ENCODE assay signal across 22 cellular contexts in genomic region chr6:33731751-33732282, GRCh38. TPM values are rescaled to one million over a fixed set of nuclear protein-coding genes. Genes with fewer than 3 reads are reported as not detected.
DNase-seq lines count a peak whose midpoint lies in the region; ATAC-seq and TF ChIP-seq lines count a peak whose summit lies in the region.
"Had no signal": no experiment of that assay in that cellular context is flagged by ENCODE, and none has a peak within 500 bp of the region (broad histone marks: within the 10 kb centered on the region; RNA-seq: fewer than 3 reads in every experiment).

No MANE protein-coding gene starts in this region.

- no peaks in the 10 kb centered on the region for H3K9me2 ChIP-seq in SK-N-SH

- 46% methylated on average over 8 of the region's 9 CpGs for WGBS in prostate gland
- 73 to 77% methylated on average over 7 to 9 of the region's 9 CpGs for WGBS in tibial nerve, 2 donors
- 80% methylated on average over 6 of the region's 9 CpGs for WGBS in SK-N-SH (ENCODE audit: low lambda C conversion rate)

- CTCF ChIA-PET in Caco-2 (lab: Charles Lee) (interaction anchor here (0.7 to 1.4 kb wide), 2 partner anchors 21 to 376 kb away, joined by 4 to 5 read pairs; partner anchors contain the start of gene UQCC2), SK-N-SH (lab: Yijun Ruan, JAX) (interaction anchor here (1.0 to 8.2 kb wide), 5 partner anchors 12 to 142 kb away, joined by 3 to 59 read pairs (median 4); partner anchors contain the start of gene UQCC2)

- H3K27me3 Mint-ChIP-seq in Caco-2 (ENCODE audit: insufficient read depth, unreplicated experiment) = no peaks in the 10 kb centered on the region
- H3K27me3 Mint-ChIP-seq in activated T-helper 17 cell treated with anti-CD3 and anti-CD28 coated beads, Interleukin-2, amount 50 U/mL, for 72 hours = no peaks in the 10 kb centered on the region
- H3K27me3 Mint-ChIP-seq: naive thymus-derived CD4-positive, alpha-beta T cell had no signal

- peak; percentile 37 for TF ChIP-seq POLR2A in prostate gland (IDR thresholded peaks at IDR 0.05)
- TF ChIP-seq POLR2A in tibial nerve (IDR thresholded peaks at IDR 0.05) = no peak

- H2AFZ ChIP-seq in SK-N-SH (ENCODE audit: low read depth) = no peak overlapping the region

- no peaks in the 10 kb centered on the region for H3F3A ChIP-seq in SK-N-SH (replicated peaks; ENCODE audit: insufficient read depth)

- no peak overlapping the region for H3K9ac ChIP-seq in SK-N-SH

- TF ChIP-seq EP300 in tibial nerve (IDR thresholded peaks at IDR 0.05) (no peak), SK-N-SH (IDR thresholded peaks at IDR 0.05; ENCODE audit: borderline replicate concordance in 1 of 2, low read depth in 1 of 2, low read length in 1 of 2) (no peak)

- H3K4me1 Mint-ChIP-seq in Caco-2 (ENCODE audit: low read depth, unreplicated experiment) = no peaks in the 10 kb centered on the region
- H3K4me1 Mint-ChIP-seq in activated T-helper 17 cell treated with anti-CD3 and anti-CD28 coated beads, Interleukin-2, amount 50 U/mL, for 72 hours = no peaks in the 10 kb centered on the region
- H3K4me1 Mint-ChIP-seq: central memory CD8-positive, alpha-beta T cell had no signal

- DNase-seq in Caco-2 (no peak), left lobe of liver (ENCODE audit: low spot score) (peak; percentile 89), prostate gland (ENCODE audit: low spot score) (peak; percentile 89), NAMALWA (ENCODE audit: low spot score) (no peak), NCI-H1105 (lab: John Stamatoyannopoulos, UW) (no peak), tibial nerve (ENCODE audit: low spot score in 2 of 2) (no peak), SK-N-SH (no peak)
- DNase-seq: activated gamma-delta T cell treated with Interleukin-2 at 50 U/mL for 16 hours; amniotic stem cell; CD4-positive, alpha-beta memory T cell; erythroblast; naive thymus-derived CD4-positive, alpha-beta T cell; NCI-H1048; NCI-H2081; NCI-H510A; stimulated activated CD4-positive, alpha-beta T cell treated with anti-CD3 and anti-CD28 coated beads, Interleukin-4, amount 100 ng/mL, for 1 hour; T-helper 1 cell had no signal

- H4K20me1 ChIP-seq in SK-N-SH (ENCODE audit: insufficient read depth) = no peaks in the 10 kb centered on the region

- H3K36me3 Mint-ChIP-seq in Caco-2 (ENCODE audit: insufficient read depth, unreplicated experiment) = no peaks in the 10 kb centered on the region
- H3K36me3 Mint-ChIP-seq in activated T-helper 17 cell treated with anti-CD3 and anti-CD28 coated beads, Interleukin-2, amount 50 U/mL, for 72 hours (ENCODE audit: low read depth) = no peaks in the 10 kb centered on the region
- H3K36me3 Mint-ChIP-seq: CD4-positive, alpha-beta memory T cell; naive thymus-derived CD4-positive, alpha-beta T cell had no signal

- H3K27me3 ChIP-seq in Caco-2 (replicated peaks; ENCODE audit: control insufficient read depth, insufficient read depth, low read length) (no peaks in the 10 kb centered on the region), prostate gland (replicated peaks; ENCODE audit: insufficient read depth) (no peaks in the 10 kb centered on the region), tibial nerve (no peaks in the 10 kb centered on the region), SK-N-SH (ENCODE audit: insufficient read depth) (peaks cover 18% of the 10 kb centered on the region; the same call in 1 of the 2 replicates)
- H3K27me3 ChIP-seq: vagina had no signal

- intact Hi-C loops in Caco-2 (cut with micrococcal nuclease; ENCODE audit: unreplicated experiment) = no loop called here
- intact Hi-C loops in prostate gland (cut with DNase I) = no loop called here

- TF ChIP-seq CTCF in Caco-2 (IDR thresholded peaks at IDR 0.05; ENCODE audit: insufficient read depth in 1 of 2, low read depth in 1 of 2, low read length in 1 of 2, severe bottlenecking in 1 of 2, unreplicated experiment in 1 of 2) (no peak), prostate gland (IDR thresholded peaks at IDR 0.05) (no peak), tibial nerve (IDR thresholded peaks at IDR 0.05) (no peak), SK-N-SH (IDR thresholded peaks at IDR 0.05) (no peak)

- H3K36me3 ChIP-seq in Caco-2 (ENCODE audit: control insufficient read depth, insufficient read depth, low read length) (no peaks in the 10 kb centered on the region), prostate gland (no peaks in the 10 kb centered on the region), tibial nerve (no peaks in the 10 kb centered on the region), SK-N-SH (replicated peaks in 1 of 2; ENCODE audit: control insufficient read depth in 1 of 2, insufficient read depth in 2 of 2, low read length in 1 of 2) (no peaks in the 10 kb centered on the region)
- H3K36me3 ChIP-seq: vagina had no signal

- H3K9me3 Mint-ChIP-seq in Caco-2 (ENCODE audit: unreplicated experiment) = no peaks in the 10 kb centered on the region
- H3K9me3 Mint-ChIP-seq in activated T-helper 17 cell treated with anti-CD3 and anti-CD28 coated beads, Interleukin-2, amount 50 U/mL, for 72 hours = no peaks in the 10 kb centered on the region
- H3K9me3 Mint-ChIP-seq: central memory CD8-positive, alpha-beta T cell; naive thymus-derived CD4-positive, alpha-beta T cell had no signal

- BruUV-seq in Caco-2 (replicated peaks; lab: Mats Ljungman, UMichigan) = no TSS peak

- H3K27ac ChIP-seq in prostate gland (peak overlapping the region; percentile 79 to 95), tibial nerve (no peak overlapping the region), SK-N-SH (ENCODE audit: low read depth in 2 of 2, low read length in 1 of 2) (no peak overlapping the region)
- H3K27ac ChIP-seq: HL-60, vagina had no signal

- TF ChIP-seq RAD21 in SK-N-SH (IDR thresholded peaks at IDR 0.05; ENCODE audit: low read length) = no peak

- no peaks in the 10 kb centered on the region for H3K79me2 ChIP-seq in SK-N-SH (ENCODE audit: insufficient read depth)

- H3K4me1 ChIP-seq in Caco-2 (no peaks in the 10 kb centered on the region), prostate gland (replicated peaks) (peaks cover 22% of the 10 kb centered on the region), tibial nerve (no peaks in the 10 kb centered on the region), SK-N-SH (ENCODE audit: control insufficient read depth in 1 of 2, insufficient read depth in 2 of 2, low read depth in 1 of 2, low read length in 1 of 2) (peaks cover 0 to 1% of the 10 kb centered on the region in 2 experiments; a peak in 1 of 4 replicates)
- H3K4me1 ChIP-seq: vagina had no signal

- H3K4me2 ChIP-seq in SK-N-SH = no peak overlapping the region
- H3K4me2 ChIP-seq: smooth muscle cell had no signal

- no peaks in the 10 kb centered on the region for H3K9me3 ChIP-seq in Caco-2
- no peaks in the 10 kb centered on the region for H3K9me3 ChIP-seq in prostate gland
- H3K9me3 ChIP-seq in tibial nerve = no peaks in the 10 kb centered on the region
- no peaks in the 10 kb centered on the region for H3K9me3 ChIP-seq in SK-N-SH
- H3K9me3 ChIP-seq: vagina had no signal

- peak overlapping the region; percentile 29 for H3K27ac Mint-ChIP-seq in Caco-2 (ENCODE audit: unreplicated experiment)
- H3K27ac Mint-ChIP-seq in activated T-helper 17 cell treated with anti-CD3 and anti-CD28 coated beads, Interleukin-2, amount 50 U/mL, for 72 hours = peak overlapping the region; percentile 50
- H3K27ac Mint-ChIP-seq: CD4-positive, alpha-beta memory T cell had no signal

- ATAC-seq in activated T-helper 17 cell treated with anti-CD3 and anti-CD28 coated beads, Interleukin-2, amount 50 U/mL, for 72 hours (replicated peaks) = no peak
- peak; percentile 80 for ATAC-seq in left lobe of liver
- ATAC-seq: naive thymus-derived CD4-positive, alpha-beta T cell had no signal

- H3K4me3 ChIP-seq in Caco-2 (ENCODE audit: low read depth, low read length) (no peak overlapping the region), prostate gland (no peak overlapping the region), tibial nerve (no peak overlapping the region), SK-N-SH (ENCODE audit: low read depth in 2 of 2, low read length in 1 of 2) (no peak overlapping the region)
- H3K4me3 ChIP-seq: smooth muscle cell, vagina had no signal

- POLR2A ChIA-PET in Caco-2 (lab: Charles Lee) = no interaction called here
- POLR2A ChIA-PET in SK-N-SH (lab: Yijun Ruan, JAX) = interaction anchor here (0.5 to 0.9 kb wide), 2 partner anchors 9 to 20 kb away, joined by 3 to 4 read pairs; partner anchors contain the start of gene UQCC2

- no peak overlapping the region for H3K4me3 Mint-ChIP-seq in Caco-2 (ENCODE audit: unreplicated experiment)
- H3K4me3 Mint-ChIP-seq in activated T-helper 17 cell treated with anti-CD3 and anti-CD28 coated beads, Interleukin-2, amount 50 U/mL, for 72 hours = no peak overlapping the region
- H3K4me3 Mint-ChIP-seq: CD4-positive, alpha-beta memory T cell; central memory CD8-positive, alpha-beta T cell; naive thymus-derived CD4-positive, alpha-beta T cell had no signal

TF ChIP-seq in SK-N-SH, 30 proteins besides CTCF, POLR2A, EP300 and RAD21 (continues in another document):
- no peak for TF ChIP-seq TCF12 (IDR thresholded peaks at IDR 0.05)
- no peak for TF ChIP-seq TAF1 (IDR thresholded peaks at IDR 0.05; ENCODE audit: borderline replicate concordance, low read depth, low read length)
- no peak for TF ChIP-seq FOXJ3 (CRISPR knock-in tag; IDR thresholded peaks at IDR 0.05)
- TF ChIP-seq YY1 (IDR thresholded peaks at IDR 0.05; ENCODE audit: low read depth) = no peak
- TF ChIP-seq RCOR1 (IDR thresholded peaks at IDR 0.05; ENCODE audit: low read length) = no peak

RNA-seq across cellular contexts. Expression of gene IP6K3, which starts 14.9 kb away (rescaled TPM):
- total RNA-seq in Caco-2 (2022) = 0.44 and 0.45 TPM in 2 replicates
- total RNA-seq in activated T-helper 17 cell treated with anti-CD3 and anti-CD28 coated beads, Interleukin-2, amount 50 U/mL, for 72 hours = not detected
- total RNA-seq in left lobe of liver = 4.1 TPM
- total RNA-seq in prostate gland = 1 to 10 TPM; 2.5 to 3.1 TPM
- total RNA-seq in tibial nerve = 1 to 10 TPM in 3 of 4 donors, under 1 TPM in 1; 0.39 to 3.0 (median 1.7) TPM
- polyA plus RNA-seq in SK-N-SH (2012; rRNA removed) = 0.13 and 0.21 TPM in 2 replicates
- 0.07 and 0.08 TPM in 2 replicates for polyA plus RNA-seq in SK-N-SH (2012; cell fraction: cytosol; rRNA removed)
- polyA plus RNA-seq in SK-N-SH (2012; cell fraction: nucleus; rRNA removed) = 0.18 and 0.32 TPM in 2 replicates
- total RNA-seq: CD4-positive, alpha-beta memory T cell; naive thymus-derived CD4-positive, alpha-beta T cell had no signal
- polyA plus RNA-seq: CD4-positive, alpha-beta memory T cell; naive thymus-derived CD4-positive, alpha-beta T cell had no signal

RNA-seq across cellular contexts. Expression of gene UQCC2, which starts 20.3 kb away (rescaled TPM):
- total RNA-seq in Caco-2 (2022) (115 and 122 TPM in 2 replicates), left lobe of liver (34.9 TPM), prostate gland (10 to 100 TPM; 24.5 to 25.7 TPM), tibial nerve (10 to 100 TPM; 14.5 to 29.7 (median 23.4) TPM)
- 100 to 1,000 TPM in 1 of 2 donors, 10 to 100 TPM in 1; 65.5 to 112 TPM for total RNA-seq in activated T-helper 17 cell treated with anti-CD3 and anti-CD28 coated beads, Interleukin-2, amount 50 U/mL, for 72 hours
- 49.8 and 59.0 TPM in 2 replicates for polyA plus RNA-seq in SK-N-SH (2012; rRNA removed)
- polyA plus RNA-seq in SK-N-SH (2012; cell fraction: cytosol; rRNA removed) = 43.2 and 47.9 TPM in 2 replicates
- 37.4 and 42.0 TPM in 2 replicates for polyA plus RNA-seq in SK-N-SH (2012; cell fraction: nucleus; rRNA removed)

RNA-seq across cellular contexts. Expression of gene LEMD2, which starts 57.1 kb away (rescaled TPM):
- 52.9 and 53.2 TPM in 2 replicates for total RNA-seq in Caco-2 (2022)
- total RNA-seq in activated T-helper 17 cell treated with anti-CD3 and anti-CD28 coated beads, Interleukin-2, amount 50 U/mL, for 72 hours = 10 to 100 TPM; 51.0 to 54.3 TPM
- 20.2 TPM for total RNA-seq in left lobe of liver
- total RNA-seq in prostate gland = 10 to 100 TPM; 64.2 to 80.2 TPM
- total RNA-seq in tibial nerve = 10 to 100 TPM; 55.7 to 97.8 (median 70.1) TPM
- polyA plus RNA-seq in SK-N-SH (2012; rRNA removed) = 56.5 and 59.5 TPM in 2 replicates
- 32.2 and 37.6 TPM in 2 replicates for polyA plus RNA-seq in SK-N-SH (2012; cell fraction: cytosol; rRNA removed)
- 136 and 141 TPM in 2 replicates for polyA plus RNA-seq in SK-N-SH (2012; cell fraction: nucleus; rRNA removed)

Comparison
In these comparisons a context has a peak if more than half of its experiments do, and no peak if none do; other contexts are left out.
1. DNase-seq: peak in left lobe of liver (single experiment) and prostate gland (single experiment); none in Caco-2 (0 of 2), NAMALWA (single experiment), NCI-H1105 (single experiment), tibial nerve (0 of 2) and SK-N-SH (single experiment).
2. H3K27ac ChIP-seq: peak in prostate gland (2 of 2); none in tibial nerve (0 of 4) and SK-N-SH (0 of 2).